ENCODE assay signal across 1 cellular context in the genomic region with DNA sequence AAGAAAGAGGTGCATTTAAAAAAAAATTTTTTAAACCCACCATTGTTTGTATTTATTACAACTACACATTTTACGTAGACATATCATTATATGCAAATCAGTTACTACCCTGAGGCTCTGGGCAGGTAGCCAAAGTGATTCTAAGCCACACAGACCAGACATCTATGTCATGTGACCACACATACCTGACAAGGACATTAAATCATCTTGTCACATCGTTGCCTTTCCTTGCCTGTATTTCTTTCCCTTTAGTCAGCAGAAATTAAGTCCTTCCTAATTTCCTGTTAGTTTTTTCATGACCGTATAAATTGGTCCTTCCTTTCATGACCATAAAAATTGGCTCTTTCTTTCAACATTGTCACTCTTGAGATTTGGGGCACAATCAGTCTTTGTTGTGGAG.
TF ChIP-seq lines count a peak whose summit lies in the region.

No MANE protein-coding gene starts in this region.

TF ChIP-seq in K562, 482 proteins besides CTCF, POLR2A, EP300 and RAD21 (continued from another document):
- TF ChIP-seq, protein P1, sequence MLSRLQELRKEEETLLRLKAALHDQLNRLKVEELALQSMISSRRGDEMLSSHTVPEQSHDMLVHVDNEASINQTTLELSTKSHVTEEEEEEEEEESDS (CRISPR knock-in tag; IDR thresholded peaks at IDR 0.05) = no peak
- no peak for TF ChIP-seq HSF4 (CRISPR knock-in tag; IDR thresholded peaks at IDR 0.05; ENCODE audit: borderline replicate concordance)
- TF ChIP-seq BRF1 (IDR thresholded peaks at IDR 0.05; ENCODE audit: borderline replicate concordance, extremely low read depth, insufficient read length) = no peak
- TF ChIP-seq, protein P2, sequence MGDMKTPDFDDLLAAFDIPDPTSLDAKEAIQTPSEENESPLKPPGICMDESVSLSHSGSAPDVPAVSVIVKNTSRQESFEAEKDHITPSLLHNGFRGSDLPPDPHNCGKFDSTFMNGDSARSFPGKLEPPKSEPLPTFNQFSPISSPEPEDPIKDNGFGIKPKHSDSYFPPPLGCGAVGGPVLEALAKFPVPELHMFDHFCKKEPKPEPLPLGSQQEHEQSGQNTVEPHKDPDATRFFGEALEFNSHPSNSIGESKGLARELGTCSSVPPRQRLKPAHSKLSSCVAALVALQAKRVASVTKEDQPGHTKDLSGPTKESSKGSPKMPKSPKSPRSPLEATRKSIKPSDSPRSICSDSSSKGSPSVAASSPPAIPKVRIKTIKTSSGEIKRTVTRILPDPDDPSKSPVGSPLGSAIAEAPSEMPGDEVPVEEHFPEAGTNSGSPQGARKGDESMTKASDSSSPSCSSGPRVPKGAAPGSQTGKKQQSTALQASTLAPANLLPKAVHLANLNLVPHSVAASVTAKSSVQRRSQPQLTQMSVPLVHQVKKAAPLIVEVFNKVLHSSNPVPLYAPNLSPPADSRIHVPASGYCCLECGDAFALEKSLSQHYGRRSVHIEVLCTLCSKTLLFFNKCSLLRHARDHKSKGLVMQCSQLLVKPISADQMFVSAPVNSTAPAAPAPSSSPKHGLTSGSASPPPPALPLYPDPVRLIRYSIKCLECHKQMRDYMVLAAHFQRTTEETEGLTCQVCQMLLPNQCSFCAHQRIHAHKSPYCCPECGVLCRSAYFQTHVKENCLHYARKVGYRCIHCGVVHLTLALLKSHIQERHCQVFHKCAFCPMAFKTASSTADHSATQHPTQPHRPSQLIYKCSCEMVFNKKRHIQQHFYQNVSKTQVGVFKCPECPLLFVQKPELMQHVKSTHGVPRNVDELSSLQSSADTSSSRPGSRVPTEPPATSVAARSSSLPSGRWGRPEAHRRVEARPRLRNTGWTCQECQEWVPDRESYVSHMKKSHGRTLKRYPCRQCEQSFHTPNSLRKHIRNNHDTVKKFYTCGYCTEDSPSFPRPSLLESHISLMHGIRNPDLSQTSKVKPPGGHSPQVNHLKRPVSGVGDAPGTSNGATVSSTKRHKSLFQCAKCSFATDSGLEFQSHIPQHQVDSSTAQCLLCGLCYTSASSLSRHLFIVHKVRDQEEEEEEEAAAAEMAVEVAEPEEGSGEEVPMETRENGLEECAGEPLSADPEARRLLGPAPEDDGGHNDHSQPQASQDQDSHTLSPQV (IDR thresholded peaks at IDR 0.05) = no peak
- TF ChIP-seq ZSCAN29 (IDR thresholded peaks at IDR 0.05) = no peak
- TF ChIP-seq JUNB (CRISPR knock-in tag; conservative IDR thresholded peaks at IDR 0.05) = no peak
